ENCODE assay signal across 13 cellular contexts in the genomic region with DNA sequence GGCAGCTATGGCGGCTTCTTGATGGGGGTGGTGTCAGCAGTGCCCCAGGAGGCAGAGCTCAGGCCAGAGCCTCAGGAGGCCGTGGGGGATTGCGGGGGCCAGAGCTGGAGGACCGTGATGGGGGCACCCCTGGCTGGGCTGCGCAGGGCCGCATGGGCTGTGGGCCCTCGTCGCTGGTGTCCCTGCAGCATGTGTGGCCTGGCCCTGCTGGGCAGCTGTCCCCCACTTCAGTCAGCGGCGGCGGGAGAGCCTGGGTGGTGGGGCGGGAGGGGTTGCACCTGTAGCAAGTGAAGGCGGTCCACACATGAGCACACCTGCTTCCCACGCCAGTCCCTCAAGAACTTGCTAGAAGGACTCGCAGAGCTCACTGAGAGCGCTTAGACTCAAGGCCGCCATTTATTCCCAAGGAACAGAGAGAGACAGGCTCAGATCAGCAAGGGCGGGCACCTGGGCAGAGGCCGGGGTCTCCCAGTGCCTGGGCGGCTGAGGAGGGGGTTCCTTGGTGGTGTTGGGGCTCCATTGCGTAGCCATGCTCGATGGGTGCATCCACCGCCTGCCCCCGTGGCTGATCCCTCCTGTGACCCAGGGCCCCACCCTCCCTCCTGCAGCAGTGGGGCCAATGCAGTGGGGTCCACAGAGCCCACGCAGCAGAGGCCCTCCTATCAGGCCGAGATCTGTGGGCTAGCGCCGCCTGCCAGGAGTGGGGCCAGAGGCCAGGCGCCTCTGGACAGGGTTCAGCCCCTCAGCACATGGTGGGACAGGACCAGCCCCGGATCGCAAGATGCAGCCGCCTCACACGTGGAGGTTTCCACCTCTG. TPM values are rescaled to one million over a fixed set of nuclear protein-coding genes. Genes with fewer than 3 reads are reported as not detected.
DNase-seq lines count a peak whose midpoint lies in the region; ATAC-seq and TF ChIP-seq lines count a peak whose summit lies in the region.
"Had no signal": no experiment of that assay in that cellular context is flagged by ENCODE, and none has a peak within 500 bp of the region (broad histone marks: within the 10 kb centered on the region; RNA-seq: fewer than 3 reads in every experiment).

No MANE protein-coding gene starts in this region.

- ATAC-seq in right cardiac atrium = no peak
- no peak for ATAC-seq in Right ventricle myocardium superior (ENCODE audit: poor library complexity)
- ATAC-seq in RWPE2 (ENCODE audit: low read depth) = no peak
- ATAC-seq in HG02763 (IDR thresholded peaks at IDR 0.05; ENCODE audit: unreplicated experiment) = no peak

- H3K27me3 ChIP-seq in right cardiac atrium (ENCODE audit: control insufficient read depth, insufficient read depth) (no peaks in the 10 kb centered on the region), RWPE2 (ENCODE audit: insufficient read depth, poor library complexity, severe bottlenecking) (no peaks in the 10 kb centered on the region), osteoblast (ENCODE audit: insufficient read depth, low read length) (no peaks in the 10 kb centered on the region), thyroid gland (no peaks in the 10 kb centered on the region)

- no peak for TF ChIP-seq CTCF in RWPE2 (IDR thresholded peaks at IDR 0.05; ENCODE audit: poor library complexity, severe bottlenecking)
- no peak for TF ChIP-seq CTCF in osteoblast (IDR thresholded peaks at IDR 0.05; ENCODE audit: extremely low read depth, low read depth, low read length)
- TF ChIP-seq CTCF in thyroid gland (IDR thresholded peaks at IDR 0.05) = no peak

- peaks cover 48% of the 10 kb centered on the region for H3K79me2 ChIP-seq in osteoblast (ENCODE audit: insufficient read depth, low read length)

- no peak overlapping the region for H3K4me2 ChIP-seq in osteoblast (ENCODE audit: insufficient read depth, low read length)

- no peak for TF ChIP-seq POLR2A in thyroid gland (IDR thresholded peaks at IDR 0.05)

- H4K20me1 ChIP-seq in osteoblast (ENCODE audit: insufficient read depth, low read length) = peaks cover 32% of the 10 kb centered on the region

- H3K27ac ChIP-seq in right cardiac atrium (ENCODE audit: low read length) (no peak overlapping the region), RWPE2 (ENCODE audit: poor library complexity, severe bottlenecking) (no peak overlapping the region), osteoblast (ENCODE audit: low read depth, low read length) (no peak overlapping the region), thyroid gland (peak overlapping the region in 2 of 3 donors; percentile 47 to 56)

- intact Hi-C loops in right cardiac atrium (cut with DNase I) = no loop called here
- intact Hi-C loops in Right ventricle myocardium superior (cut with DNase I) = no loop called here
- intact Hi-C loops in thyroid gland (cut with DNase I) = no loop called here

- H3K4me1 ChIP-seq in right cardiac atrium (ENCODE audit: control insufficient read depth, insufficient read depth, low read length) (no peaks in the 10 kb centered on the region), RWPE2 (ENCODE audit: insufficient read depth, poor library complexity, severe bottlenecking) (no peaks in the 10 kb centered on the region), osteoblast (ENCODE audit: insufficient read depth, low read length) (no peaks in the 10 kb centered on the region), thyroid gland (peaks cover 9 to 22% of the 10 kb centered on the region in 2 donors)

- H3K9me3 ChIP-seq in right cardiac atrium (ENCODE audit: control insufficient read depth, low read length) = no peaks in the 10 kb centered on the region
- no peaks in the 10 kb centered on the region for H3K9me3 ChIP-seq in RWPE2 (ENCODE audit: severe bottlenecking)
- H3K9me3 ChIP-seq in osteoblast (ENCODE audit: low read depth, low read length) = no peaks in the 10 kb centered on the region
- H3K9me3 ChIP-seq in thyroid gland = no peaks in the 10 kb centered on the region

- peak in 2 of 3 donors; percentile 34 to 36 for DNase-seq in right cardiac atrium
- DNase-seq in Right ventricle myocardium superior = no peak
- DNase-seq in RWPE2 (ENCODE audit: low spot score) = peak; percentile 63
- DNase-seq in osteoblast (ENCODE audit: insufficient read length, low spot score, missing footprints) = peak; percentile 63
- DNase-seq in thyroid gland = no peak
- DNase-seq in middle frontal gyrus (ENCODE audit: extremely low spot score, low spot score) = no peak
- no peak for DNase-seq in activated CD4-positive, alpha-beta T cell treated with anti-CD3 and anti-CD28 coated beads, Interleukin-2, amount 50 U/mL, for 4 hours
- DNase-seq: CD4-positive, alpha-beta memory T cell; DMS79 treated with DMSO at 0.1 percent for 48 hours; GF-D8; H9 had no signal

- H3K36me3 ChIP-seq in RWPE2 (ENCODE audit: low read depth) (peaks cover 32% of the 10 kb centered on the region), osteoblast (ENCODE audit: insufficient read depth, low read length) (peaks cover 49% of the 10 kb centered on the region), thyroid gland (peaks cover 45 to 50% of the 10 kb centered on the region in 2 donors)

- no peak overlapping the region for H3K4me3 ChIP-seq in right cardiac atrium (ENCODE audit: low read length)
- H3K4me3 ChIP-seq in RWPE2 (ENCODE audit: severe bottlenecking) = no peak overlapping the region
- H3K4me3 ChIP-seq in osteoblast (ENCODE audit: insufficient read depth, low read length) = no peak overlapping the region
- H3K4me3 ChIP-seq in thyroid gland (replicated peaks in 1 of 3) = no peak overlapping the region

- H2AFZ ChIP-seq in osteoblast (ENCODE audit: low read length) = no peak overlapping the region

- 95% methylated on average over 33 of the region's 33 CpGs for WGBS in right cardiac atrium
- WGBS in thyroid gland, 2 donors = 86 to 95% methylated on average over 13 to 22 of the region's 33 CpGs

RNA-seq across cellular contexts. Expression of a gene that starts 15.7 kb away (rescaled TPM):
- total RNA-seq in right cardiac atrium (under 1 TPM; 0.32 to 0.64 (median 0.37) TPM), Right ventricle myocardium superior (0.30 TPM), osteoblast (1.5 and 2.5 TPM in 2 replicates), thyroid gland (1 to 10 TPM in 3 of 4 donors, not detected in 1; 1.1 to 1.5 (median 1.1) TPM)
- polyA plus RNA-seq in right cardiac atrium = 0.25 TPM
- polyA plus RNA-seq: CD14-positive monocyte; CD4-positive, alpha-beta memory T cell had no signal

RNA-seq across cellular contexts. Expression of a gene that starts 22.1 kb away (rescaled TPM):
- total RNA-seq in right cardiac atrium (10 to 100 TPM; 10.6 to 13.7 (median 12.0) TPM), Right ventricle myocardium superior (9.8 TPM), osteoblast (19.2 and 21.7 TPM in 2 replicates), thyroid gland (10 to 100 TPM in 3 of 4 donors, 1 to 10 TPM in 1; 8.6 to 23.3 (median 15.1) TPM)
- polyA plus RNA-seq in right cardiac atrium = 11.1 TPM

RNA-seq across cellular contexts. Expression of a gene that starts 48.1 kb away (rescaled TPM):
- total RNA-seq in right cardiac atrium = 100 to 1,000 TPM; 299 to 352 (median 320) TPM
- polyA plus RNA-seq in right cardiac atrium = 402 TPM
- 243 TPM for total RNA-seq in Right ventricle myocardium superior
- total RNA-seq in osteoblast = 56.8 and 62.2 TPM in 2 replicates
- total RNA-seq in thyroid gland = 100 to 1,000 TPM; 262 to 378 (median 312) TPM

Comparison
In these comparisons a context has a peak if more than half of its experiments do, and no peak if none do; other contexts are left out.
1. DNase-seq: peak in right cardiac atrium (2 of 3), RWPE2 (single experiment) and osteoblast (single experiment); none in Right ventricle myocardium superior (single experiment), thyroid gland (0 of 2), middle frontal gyrus (single experiment) and activated CD4-positive, alpha-beta T cell treated with anti-CD3 and anti-CD28 coated beads, Interleukin-2, amount 50 U/mL, for 4 hours (0 of 2).
2. H3K27ac ChIP-seq: peak in thyroid gland (2 of 3); none in right cardiac atrium (single experiment), RWPE2 (single experiment) and osteoblast (single experiment).